18 cellular contexts compared by ENCODE assay signal in the genomic region with DNA sequence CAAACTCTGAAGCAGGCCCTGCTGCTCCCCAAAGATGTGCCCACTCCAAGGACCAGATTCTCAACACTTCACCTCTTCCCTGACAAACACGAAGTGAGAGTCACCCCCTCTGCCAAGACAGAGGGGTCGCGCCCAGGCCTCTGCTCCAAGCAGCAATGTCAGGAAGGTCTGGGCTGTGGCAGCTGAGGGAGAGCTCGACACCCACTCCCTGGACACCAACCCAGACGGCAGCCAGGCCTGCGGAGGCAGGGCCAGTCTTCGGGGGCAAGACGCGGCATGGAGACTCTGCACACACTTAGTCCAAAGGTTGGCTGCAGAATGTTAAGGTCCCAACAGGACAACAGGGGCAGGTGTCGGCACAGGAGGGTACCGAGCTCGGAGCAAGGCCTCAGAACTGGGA.
A peak's percentile ranks its signal among the peaks of the same experiment; 100 is the strongest.
DNase-seq lines count a peak whose midpoint lies in the region; ATAC-seq and TF ChIP-seq lines count a peak whose summit lies in the region.
"Had no signal": no experiment of that assay in that cellular context is flagged by ENCODE, and none has a peak within 500 bp of the region (broad histone marks: within the 10 kb centered on the region; RNA-seq: fewer than 3 reads in every experiment).

No MANE protein-coding gene starts in this region.

- whole genome bisulfite sequencing in sigmoid colon, 2 donors = 72 to 78% methylated on average over 11 of the region's 12 CpGs

- CTCF ChIA-PET in T-cell (lab: Charles Lee) = no interaction called here

- H3K36me3 Mint-ChIP-seq in T-cell (no peaks in the 10 kb centered on the region), immature natural killer cell (peaks cover 6 to 10% (median 7%) of the 10 kb centered on the region in 3 donors)

- H3K4me3 Mint-ChIP-seq in T-cell (peak overlapping the region in 2 of 3 donors; percentile 47 to 78), immature natural killer cell (peak overlapping the region; percentile 82 to 87 (median 86))
- H3K4me3 Mint-ChIP-seq: activated B cell treated with CpG ODN at 0.5 μM for 24 hours, nephron had no signal

- H3K9me3 Mint-ChIP-seq in T-cell = peaks cover 2 to 8% (median 5%) of the 10 kb centered on the region in 3 donors
- peaks cover 0 to 14% (median 6%) of the 10 kb centered on the region in 6 donors for H3K9me3 Mint-ChIP-seq in immature natural killer cell

- TF ChIP-seq EP300 in sigmoid colon (IDR thresholded peaks at IDR 0.05) = no peak

- POLR2A ChIA-PET in T-cell (lab: Charles Lee) = no interaction called here

- no peak for TF ChIP-seq CTCF in sigmoid colon (IDR thresholded peaks at IDR 0.05)

- H3K27me3 Mint-ChIP-seq in T-cell = peaks cover 0 to 6% of the 10 kb centered on the region in 2 donors
- H3K27me3 Mint-ChIP-seq in immature natural killer cell (ENCODE audit: low read depth in 3 of 3) = peaks cover 17 to 35% (median 29%) of the 10 kb centered on the region in 3 donors

- no peak overlapping the region for H3K27ac ChIP-seq in sigmoid colon

- H3K4me3 ChIP-seq in sigmoid colon = no peak overlapping the region
- H3K4me3 ChIP-seq: upper lobe of left lung had no signal

- H3K4me1 Mint-ChIP-seq in T-cell (peaks cover 52 to 58% (median 57%) of the 10 kb centered on the region in 3 donors), immature natural killer cell (peaks cover 72 to 94% of the 10 kb centered on the region in 2 donors)

- TF ChIP-seq POLR2A in sigmoid colon (IDR thresholded peaks at IDR 0.05) = no peak

- H3K4me1 ChIP-seq in sigmoid colon = peaks cover 0 to 18% (median 6%) of the 10 kb centered on the region in 4 donors

- H3K36me3 ChIP-seq in sigmoid colon = no peaks in the 10 kb centered on the region
- H3K36me3 ChIP-seq: upper lobe of left lung had no signal

- intact Hi-C loops in sigmoid colon (cut with DNase I) = no loop called here

- ATAC-seq in T-cell (replicated peaks in 1 of 4) (no peak), HG03354 (IDR thresholded peaks at IDR 0.05; ENCODE audit: poor library complexity, severe bottlenecking, unreplicated experiment) (no peak), HG02973 (IDR thresholded peaks at IDR 0.05; ENCODE audit: unreplicated experiment) (no peak)

- no peaks in the 10 kb centered on the region for H3K27me3 ChIP-seq in sigmoid colon
- H3K27me3 ChIP-seq: upper lobe of left lung had no signal

- H3K27ac Mint-ChIP-seq in T-cell = peak overlapping the region; percentile 90 to 91
- peak overlapping the region; percentile 90 to 96 (median 96) for H3K27ac Mint-ChIP-seq in immature natural killer cell
- H3K27ac Mint-ChIP-seq: activated B cell treated with CpG ODN at 0.5 μM for 24 hours, nephron had no signal

- peak; percentile 13 for DNase-seq in activated CD8-positive, alpha-beta memory T cell treated with anti-CD3 and anti-CD28 coated beads, Interleukin-2, amount 50 U/mL, for 4 hours
- DNase-seq in activated CD8-positive, alpha-beta memory T cell treated with anti-CD3 and anti-CD28 coated beads, Interleukin-2, amount 50 U/mL, for 48 hours = no peak
- DNase-seq in T-cell = no peak
- DNase-seq in immature natural killer cell = no peak
- peak; percentile 56 for DNase-seq in sigmoid colon
- DNase-seq in KG1 (lab: John Stamatoyannopoulos, UW) = no peak
- DNase-seq: activated B cell treated with CpG ODN at 0.5 μM for 24 hours; amygdala; central memory CD4-positive, alpha-beta T cell; DMS79 treated with DMSO at 0.1 percent for 48 hours; effector CD4-positive, alpha-beta T cell; glutamatergic neuron; NCI-H526; stimulated activated naive CD4-positive, alpha-beta T cell had no signal

- H3K9me3 ChIP-seq in sigmoid colon = no peaks in the 10 kb centered on the region

Comparison
In these comparisons a context has a peak if more than half of its experiments do, and no peak if none do; other contexts are left out.
1. DNase-seq: peak in activated CD8-positive, alpha-beta memory T cell treated with anti-CD3 and anti-CD28 coated beads, Interleukin-2, amount 50 U/mL, for 4 hours (single experiment) and sigmoid colon (single experiment); none in activated CD8-positive, alpha-beta memory T cell treated with anti-CD3 and anti-CD28 coated beads, Interleukin-2, amount 50 U/mL, for 48 hours (single experiment), T-cell (0 of 34), immature natural killer cell (0 of 3) and KG1 (single experiment).